ENCODE assay signal across 1 cellular context in the genomic region with DNA sequence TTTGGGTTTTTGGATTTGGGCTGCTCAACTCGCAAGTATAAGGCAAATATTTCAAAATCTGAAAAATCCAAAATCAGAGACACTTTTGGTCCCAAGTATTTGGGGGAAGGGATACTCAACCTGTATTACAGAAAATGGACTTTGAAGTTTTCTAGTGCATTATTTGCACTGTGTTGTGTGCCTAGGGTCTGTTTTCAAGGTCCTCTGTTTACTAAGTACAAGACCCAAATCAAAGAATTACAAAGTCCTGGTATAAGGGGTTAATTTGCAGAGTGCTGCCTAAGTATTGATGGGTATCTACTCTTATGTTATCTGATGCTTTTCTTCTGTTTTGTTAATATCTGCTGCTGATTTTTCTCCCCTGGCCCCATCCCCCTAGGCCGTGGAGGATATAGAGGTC.
TF ChIP-seq lines count a peak whose summit lies in the region.

No MANE protein-coding gene starts in this region.

TF ChIP-seq in HepG2, 621 proteins besides CTCF, POLR2A, EP300 and RAD21:
- TF ChIP-seq, protein P1, sequence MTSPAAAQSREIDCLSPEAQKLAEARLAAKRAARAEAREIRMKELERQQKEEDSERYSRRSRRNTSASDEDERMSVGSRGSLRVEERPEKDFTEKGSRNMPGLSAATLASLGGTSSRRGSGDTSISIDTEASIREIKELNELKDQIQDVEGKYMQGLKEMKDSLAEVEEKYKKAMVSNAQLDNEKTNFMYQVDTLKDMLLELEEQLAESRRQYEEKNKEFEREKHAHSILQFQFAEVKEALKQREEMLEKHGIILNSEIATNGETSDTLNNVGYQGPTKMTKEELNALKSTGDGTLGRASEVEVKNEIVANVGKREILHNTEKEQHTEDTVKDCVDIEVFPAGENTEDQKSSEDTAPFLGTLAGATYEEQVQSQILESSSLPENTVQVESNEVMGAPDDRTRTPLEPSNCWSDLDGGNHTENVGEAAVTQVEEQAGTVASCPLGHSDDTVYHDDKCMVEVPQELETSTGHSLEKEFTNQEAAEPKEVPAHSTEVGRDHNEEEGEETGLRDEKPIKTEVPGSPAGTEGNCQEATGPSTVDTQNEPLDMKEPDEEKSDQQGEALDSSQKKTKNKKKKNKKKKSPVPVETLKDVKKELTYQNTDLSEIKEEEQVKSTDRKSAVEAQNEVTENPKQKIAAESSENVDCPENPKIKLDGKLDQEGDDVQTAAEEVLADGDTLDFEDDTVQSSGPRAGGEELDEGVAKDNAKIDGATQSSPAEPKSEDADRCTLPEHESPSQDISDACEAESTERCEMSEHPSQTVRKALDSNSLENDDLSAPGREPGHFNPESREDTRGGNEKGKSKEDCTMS (CRISPR knock-in tag; conservative IDR thresholded peaks at IDR 0.05) = no peak
- 0 out of 2 replicates have a peak, but pooled peaks have one; percentile 6 for TF ChIP-seq FOXA3 (CRISPR knock-in tag; IDR thresholded peaks at IDR 0.05)
- TF ChIP-seq, protein P2, sequence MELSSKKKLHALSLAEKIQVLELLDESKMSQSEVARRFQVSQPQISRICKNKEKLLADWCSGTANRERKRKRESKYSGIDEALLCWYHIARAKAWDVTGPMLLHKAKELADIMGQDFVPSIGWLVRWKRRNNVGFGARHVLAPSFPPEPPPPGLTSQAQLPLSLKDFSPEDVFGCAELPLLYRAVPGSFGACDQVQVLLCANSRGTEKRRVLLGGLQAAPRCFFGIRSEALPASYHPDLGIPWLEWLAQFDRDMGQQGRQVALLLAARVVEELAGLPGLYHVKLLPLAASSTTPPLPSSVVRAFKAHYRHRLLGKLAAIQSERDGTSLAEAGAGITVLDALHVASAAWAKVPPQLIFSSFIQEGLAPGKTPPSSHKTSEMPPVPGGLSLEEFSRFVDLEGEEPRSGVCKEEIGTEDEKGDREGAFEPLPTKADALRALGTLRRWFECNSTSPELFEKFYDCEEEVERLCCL (CRISPR knock-in tag; IDR thresholded peaks at IDR 0.05; ENCODE audit: borderline replicate concordance) = no peak
- TF ChIP-seq, protein P3, sequence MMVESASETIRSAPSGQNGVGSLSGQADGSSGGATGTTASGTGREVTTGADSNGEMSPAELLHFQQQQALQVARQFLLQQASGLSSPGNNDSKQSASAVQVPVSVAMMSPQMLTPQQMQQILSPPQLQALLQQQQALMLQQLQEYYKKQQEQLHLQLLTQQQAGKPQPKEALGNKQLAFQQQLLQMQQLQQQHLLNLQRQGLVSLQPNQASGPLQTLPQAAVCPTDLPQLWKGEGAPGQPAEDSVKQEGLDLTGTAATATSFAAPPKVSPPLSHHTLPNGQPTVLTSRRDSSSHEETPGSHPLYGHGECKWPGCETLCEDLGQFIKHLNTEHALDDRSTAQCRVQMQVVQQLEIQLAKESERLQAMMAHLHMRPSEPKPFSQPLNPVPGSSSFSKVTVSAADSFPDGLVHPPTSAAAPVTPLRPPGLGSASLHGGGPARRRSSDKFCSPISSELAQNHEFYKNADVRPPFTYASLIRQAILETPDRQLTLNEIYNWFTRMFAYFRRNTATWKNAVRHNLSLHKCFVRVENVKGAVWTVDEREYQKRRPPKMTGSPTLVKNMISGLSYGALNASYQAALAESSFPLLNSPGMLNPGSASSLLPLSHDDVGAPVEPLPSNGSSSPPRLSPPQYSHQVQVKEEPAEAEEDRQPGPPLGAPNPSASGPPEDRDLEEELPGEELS (CRISPR knock-in tag; IDR thresholded peaks at IDR 0.05) = 0 out of 2 replicates have a peak, but pooled peaks have one; percentile 18
- TF ChIP-seq, protein P4, sequence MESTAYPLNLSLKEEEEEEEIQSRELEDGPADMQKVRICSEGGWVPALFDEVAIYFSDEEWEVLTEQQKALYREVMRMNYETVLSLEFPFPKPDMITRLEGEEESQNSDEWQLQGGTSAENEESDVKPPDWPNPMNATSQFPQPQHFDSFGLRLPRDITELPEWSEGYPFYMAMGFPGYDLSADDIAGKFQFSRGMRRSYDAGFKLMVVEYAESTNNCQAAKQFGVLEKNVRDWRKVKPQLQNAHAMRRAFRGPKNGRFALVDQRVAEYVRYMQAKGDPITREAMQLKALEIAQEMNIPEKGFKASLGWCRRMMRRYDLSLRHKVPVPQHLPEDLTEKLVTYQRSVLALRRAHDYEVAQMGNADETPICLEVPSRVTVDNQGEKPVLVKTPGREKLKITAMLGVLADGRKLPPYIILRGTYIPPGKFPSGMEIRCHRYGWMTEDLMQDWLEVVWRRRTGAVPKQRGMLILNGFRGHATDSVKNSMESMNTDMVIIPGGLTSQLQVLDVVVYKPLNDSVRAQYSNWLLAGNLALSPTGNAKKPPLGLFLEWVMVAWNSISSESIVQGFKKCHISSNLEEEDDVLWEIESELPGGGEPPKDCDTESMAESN (CRISPR knock-in tag; conservative IDR thresholded peaks at IDR 0.05) = no peak
- no peak for TF ChIP-seq CCAR2 (optimal IDR thresholded peaks at IDR 0.05; ENCODE audit: low read depth, low read length)
- TF ChIP-seq, protein P5, sequence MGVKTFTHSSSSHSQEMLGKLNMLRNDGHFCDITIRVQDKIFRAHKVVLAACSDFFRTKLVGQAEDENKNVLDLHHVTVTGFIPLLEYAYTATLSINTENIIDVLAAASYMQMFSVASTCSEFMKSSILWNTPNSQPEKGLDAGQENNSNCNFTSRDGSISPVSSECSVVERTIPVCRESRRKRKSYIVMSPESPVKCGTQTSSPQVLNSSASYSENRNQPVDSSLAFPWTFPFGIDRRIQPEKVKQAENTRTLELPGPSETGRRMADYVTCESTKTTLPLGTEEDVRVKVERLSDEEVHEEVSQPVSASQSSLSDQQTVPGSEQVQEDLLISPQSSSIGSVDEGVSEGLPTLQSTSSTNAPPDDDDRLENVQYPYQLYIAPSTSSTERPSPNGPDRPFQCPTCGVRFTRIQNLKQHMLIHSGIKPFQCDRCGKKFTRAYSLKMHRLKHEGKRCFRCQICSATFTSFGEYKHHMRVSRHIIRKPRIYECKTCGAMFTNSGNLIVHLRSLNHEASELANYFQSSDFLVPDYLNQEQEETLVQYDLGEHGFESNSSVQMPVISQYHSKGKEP (CRISPR knock-in tag; IDR thresholded peaks at IDR 0.05) = no peak
- TF ChIP-seq HNF4A (CRISPR knock-in tag; IDR thresholded peaks at IDR 0.05) = peak; percentile 55
- TF ChIP-seq, protein P6, sequence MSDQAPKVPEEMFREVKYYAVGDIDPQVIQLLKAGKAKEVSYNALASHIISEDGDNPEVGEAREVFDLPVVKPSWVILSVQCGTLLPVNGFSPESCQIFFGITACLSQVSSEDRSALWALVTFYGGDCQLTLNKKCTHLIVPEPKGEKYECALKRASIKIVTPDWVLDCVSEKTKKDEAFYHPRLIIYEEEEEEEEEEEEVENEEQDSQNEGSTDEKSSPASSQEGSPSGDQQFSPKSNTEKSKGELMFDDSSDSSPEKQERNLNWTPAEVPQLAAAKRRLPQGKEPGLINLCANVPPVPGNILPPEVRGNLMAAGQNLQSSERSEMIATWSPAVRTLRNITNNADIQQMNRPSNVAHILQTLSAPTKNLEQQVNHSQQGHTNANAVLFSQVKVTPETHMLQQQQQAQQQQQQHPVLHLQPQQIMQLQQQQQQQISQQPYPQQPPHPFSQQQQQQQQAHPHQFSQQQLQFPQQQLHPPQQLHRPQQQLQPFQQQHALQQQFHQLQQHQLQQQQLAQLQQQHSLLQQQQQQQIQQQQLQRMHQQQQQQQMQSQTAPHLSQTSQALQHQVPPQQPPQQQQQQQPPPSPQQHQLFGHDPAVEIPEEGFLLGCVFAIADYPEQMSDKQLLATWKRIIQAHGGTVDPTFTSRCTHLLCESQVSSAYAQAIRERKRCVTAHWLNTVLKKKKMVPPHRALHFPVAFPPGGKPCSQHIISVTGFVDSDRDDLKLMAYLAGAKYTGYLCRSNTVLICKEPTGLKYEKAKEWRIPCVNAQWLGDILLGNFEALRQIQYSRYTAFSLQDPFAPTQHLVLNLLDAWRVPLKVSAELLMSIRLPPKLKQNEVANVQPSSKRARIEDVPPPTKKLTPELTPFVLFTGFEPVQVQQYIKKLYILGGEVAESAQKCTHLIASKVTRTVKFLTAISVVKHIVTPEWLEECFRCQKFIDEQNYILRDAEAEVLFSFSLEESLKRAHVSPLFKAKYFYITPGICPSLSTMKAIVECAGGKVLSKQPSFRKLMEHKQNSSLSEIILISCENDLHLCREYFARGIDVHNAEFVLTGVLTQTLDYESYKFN (CRISPR knock-in tag; conservative IDR thresholded peaks at IDR 0.05) = 0 out of 2 replicates have a peak, but pooled peaks have one; percentile 53
- TF ChIP-seq ZNF652 (CRISPR knock-in tag; IDR thresholded peaks at IDR 0.05; ENCODE audit: borderline replicate concordance, low read depth) = peak; percentile 90
TF ChIP-seq in HepG2: peak in this region for 5.
